In genomic region chr4:90078440-90078839, GRCh38 we compare ENCODE assay signal across 19 cellular contexts. TPM values are rescaled to one million over a fixed set of nuclear protein-coding genes. Genes with fewer than 3 reads are reported as not detected.
DNase-seq lines count a peak whose midpoint lies in the region; ATAC-seq and TF ChIP-seq lines count a peak whose summit lies in the region.
"Had no signal": no experiment of that assay in that cellular context is flagged by ENCODE, and none has a peak within 500 bp of the region (broad histone marks: within the 10 kb centered on the region; RNA-seq: fewer than 3 reads in every experiment).

No MANE protein-coding gene starts in this region.

- no peaks in the 10 kb centered on the region for H3K36me3 ChIP-seq in trophoblast cell (ENCODE audit: control insufficient read depth in 1 of 2, insufficient read depth in 2 of 2, low read length in 2 of 2)
- H3K36me3 ChIP-seq in upper lobe of right lung, result no peaks in the 10 kb centered on the region
- H3K36me3 ChIP-seq: BE2C, cardiac muscle cell, SJSA1, tibial artery had no signal

- no peak overlapping the region for H3K4ac ChIP-seq in trophoblast cell (ENCODE audit: low read depth, low read length)

- no peak overlapping the region for H4K12ac ChIP-seq in trophoblast cell (ENCODE audit: low read depth, low read length)

- H3K9me3 Mint-ChIP-seq in activated B cell treated with CpG ODN at 0.5 μM for 24 hours, result no peaks in the 10 kb centered on the region

- H3K4me3 ChIP-seq in trophoblast cell (ENCODE audit: low read depth, low read length), result no peak overlapping the region
- H3K4me3 ChIP-seq in upper lobe of right lung, result no peak overlapping the region
- H3K4me3 ChIP-seq: cardiac muscle cell, mucosa of descending colon, SJSA1, tibial artery had no signal

- no peak overlapping the region for H2BK120ac ChIP-seq in trophoblast cell (ENCODE audit: insufficient read depth, low read length, poor library complexity)

- H3K27me3 ChIP-seq in trophoblast cell (ENCODE audit: insufficient read depth, low read length), result no peaks in the 10 kb centered on the region
- H3K27me3 ChIP-seq in upper lobe of right lung, result no peaks in the 10 kb centered on the region
- H3K27me3 ChIP-seq: BE2C, cardiac muscle cell, SJSA1, tibial artery had no signal

- H3K27ac ChIP-seq in trophoblast cell (ENCODE audit: low read depth, low read length) (no peak overlapping the region), upper lobe of right lung (no peak overlapping the region)
- H3K27ac ChIP-seq: cardiac muscle cell, HL-60, SJSA1, tibial artery had no signal

- H3K4me1 Mint-ChIP-seq in activated B cell treated with CpG ODN at 0.5 μM for 24 hours, result peaks cover 11% of the 10 kb centered on the region

- ATAC-seq in GM18499 (IDR thresholded peaks at IDR 0.05; ENCODE audit: insufficient read depth, unreplicated experiment) (peak; percentile 86), GM21367 (IDR thresholded peaks at IDR 0.05; ENCODE audit: unreplicated experiment) (peak; percentile 66), HG03108 (IDR thresholded peaks at IDR 0.05; ENCODE audit: unreplicated experiment) (peak; percentile 56), activated B cell treated with CpG ODN at 0.5 μM for 24 hours (ENCODE audit: low read depth) (peak; percentile 52), upper lobe of right lung (no peak)
- ATAC-seq: mucosa of descending colon, right cardiac atrium had no signal

- H2AK5ac ChIP-seq in trophoblast cell (ENCODE audit: low read length), result no peak overlapping the region

- H2BK12ac ChIP-seq in trophoblast cell (ENCODE audit: low read length), result no peak overlapping the region

- H3K4me3 Mint-ChIP-seq in activated B cell treated with CpG ODN at 0.5 μM for 24 hours, result no peak overlapping the region

- intact Hi-C loops in activated B cell treated with CpG ODN at 0.5 μM for 24 hours (cut with micrococcal nuclease), result no loop called here
- intact Hi-C loops in upper lobe of right lung (cut with DNase I), result no loop called here

- no peak overlapping the region for H3K23ac ChIP-seq in trophoblast cell (ENCODE audit: low read length)

- H3K9me3 ChIP-seq in trophoblast cell (ENCODE audit: insufficient read depth, low read depth, low read length) (no peaks in the 10 kb centered on the region), upper lobe of right lung (no peaks in the 10 kb centered on the region)
- H3K9me3 ChIP-seq: BE2C, mucosa of descending colon, SJSA1, tibial artery had no signal

- H4K8ac ChIP-seq in trophoblast cell (ENCODE audit: low read depth, low read length), result no peak overlapping the region

- H4K91ac ChIP-seq in trophoblast cell (ENCODE audit: low read depth, low read length), result no peak overlapping the region

- TF ChIP-seq CTCF in activated B cell treated with CpG ODN at 0.5 μM for 24 hours (IDR thresholded peaks at IDR 0.05) (no peak), upper lobe of right lung (IDR thresholded peaks at IDR 0.05) (no peak)

- H3K18ac ChIP-seq in trophoblast cell (ENCODE audit: low read length), result no peak overlapping the region

- H2BK5ac ChIP-seq in trophoblast cell (ENCODE audit: low read depth, low read length, poor library complexity), result no peak overlapping the region

- no peaks in the 10 kb centered on the region for H3K36me3 Mint-ChIP-seq in activated B cell treated with CpG ODN at 0.5 μM for 24 hours (ENCODE audit: low read depth)

- no peak overlapping the region for H3K4me2 ChIP-seq in trophoblast cell (ENCODE audit: low read length)

- H3K27me3 Mint-ChIP-seq in activated B cell treated with CpG ODN at 0.5 μM for 24 hours, result peaks cover 1% of the 10 kb centered on the region

- H3K4me1 ChIP-seq in trophoblast cell (ENCODE audit: control insufficient read depth in 1 of 2, insufficient read depth in 2 of 2, low read length in 2 of 2) (peaks cover 0 to 4% of the 10 kb centered on the region in 2 experiments), upper lobe of right lung (no peaks in the 10 kb centered on the region)
- H3K4me1 ChIP-seq: SJSA1, tibial artery had no signal

- H3K79me1 ChIP-seq in trophoblast cell (ENCODE audit: low read length), result no peaks in the 10 kb centered on the region

- POLR2A ChIA-PET in activated B cell treated with CpG ODN at 0.5 μM for 24 hours (lab: Charles Lee), result no interaction called here

- DNase-seq in activated B cell treated with CpG ODN at 0.5 μM for 24 hours, result no peak
- DNase-seq in hypothalamus (lab: John Stamatoyannopoulos, UW), result no peak
- DNase-seq in trophoblast cell, result no peak
- no peak for DNase-seq in AG08396 (ENCODE audit: low spot score)
- no peak for DNase-seq in upper lobe of right lung
- DNase-seq: activated CD4-positive, alpha-beta T cell treated with anti-CD3 and anti-CD28 coated beads for 48 hours; BE2C; mucosa of descending colon; MV-4-11; NCI-H526; right cardiac atrium; tibial artery had no signal

- H2AFZ ChIP-seq in trophoblast cell (ENCODE audit: insufficient read depth, low read length, poor library complexity), result no peak overlapping the region

- H3K27ac Mint-ChIP-seq in activated B cell treated with CpG ODN at 0.5 μM for 24 hours, result no peak overlapping the region

- no peak overlapping the region for H3K9ac ChIP-seq in trophoblast cell (ENCODE audit: low read length)

- no peak overlapping the region for H3K14ac ChIP-seq in trophoblast cell (ENCODE audit: low read length)

- CTCF ChIA-PET in activated B cell treated with CpG ODN at 0.5 μM for 24 hours (lab: Charles Lee), result no interaction called here

- H3K79me2 ChIP-seq in trophoblast cell (ENCODE audit: control insufficient read depth, insufficient read depth, low read length, poor library complexity), result no peaks in the 10 kb centered on the region

RNA-seq across cellular contexts. Expression of gene CCSER1, which starts 48.8 kb away (rescaled TPM):
- total RNA-seq in activated B cell treated with CpG ODN at 0.5 μM for 24 hours (14.4 and 20.1 TPM in 2 replicates), upper lobe of right lung (7.4 TPM)
- polyA plus RNA-seq in trophoblast cell (2013), result 2.6 and 2.8 TPM in 2 replicates
- total RNA-seq: epithelial cell of proximal tubule, SJSA1 had no signal
